ENCODE assay signal across 8 cellular contexts in genomic region chrX:68831405-68832100, GRCh38. TPM values are rescaled to one million over a fixed set of nuclear protein-coding genes. Genes with fewer than 3 reads are reported as not detected.
DNase-seq lines count a peak whose midpoint lies in the region; ATAC-seq and TF ChIP-seq lines count a peak whose summit lies in the region.

No MANE protein-coding gene starts in this region.

- DNase-seq in CD4-positive, alpha-beta T cell, result no peak
- DNase-seq in Peyer's patch (peak in 1 of 3 donors; percentile 2), epithelial cell of proximal tubule (ENCODE audit: low read depth) (no peak), Ammon's horn (ENCODE audit: low spot score) (no peak), HuH-7.5 (ENCODE audit: low spot score) (no peak)
- DNase-seq in stimulated activated CD4-positive, alpha-beta T cell treated with anti-CD3 and anti-CD28 coated beads, Interleukin-4, amount 100 ng/mL, for 4 hours, result no peak

- H3K4me3 ChIP-seq in Peyer's patch, result peak overlapping the region in 3 of 4 donors; percentile 67 to 89 (median 80)
- H3K4me3 ChIP-seq in epithelial cell of proximal tubule (ENCODE audit: low read depth, low read length), result peak overlapping the region; percentile 73
- H3K4me3 ChIP-seq in neuron (ENCODE audit: low read length), result peak overlapping the region; percentile 84

- peaks cover 5% of the 10 kb centered on the region for H3K36me3 Mint-ChIP-seq in CD4-positive, alpha-beta T cell (ENCODE audit: low read depth)

- peaks cover 0 to 19% (median 0%) of the 10 kb centered on the region in 4 donors for H3K4me1 ChIP-seq in Peyer's patch
- peaks cover 41% of the 10 kb centered on the region for H3K4me1 ChIP-seq in neuron (ENCODE audit: insufficient read depth, low read length)

- no peaks in the 10 kb centered on the region for H3K9me3 Mint-ChIP-seq in CD4-positive, alpha-beta T cell

- peaks cover 23% of the 10 kb centered on the region for H3K4me1 Mint-ChIP-seq in CD4-positive, alpha-beta T cell (ENCODE audit: low read depth)

- no peak overlapping the region for H2AFZ ChIP-seq in neuron (ENCODE audit: low read depth, low read length)

- TF ChIP-seq POLR2A in Peyer's patch (IDR thresholded peaks at IDR 0.05), result no peak

- H3K27me3 ChIP-seq in CD4-positive, alpha-beta T cell (ENCODE audit: control insufficient read depth, insufficient read depth, low read length), result no peaks in the 10 kb centered on the region
- H3K27me3 ChIP-seq in Peyer's patch (no peaks in the 10 kb centered on the region), neuron (ENCODE audit: insufficient read depth, low read length) (peaks cover under 1% of the 10 kb centered on the region)

- TF ChIP-seq CTCF in CD4-positive, alpha-beta T cell (IDR thresholded peaks at IDR 0.05), result no peak
- TF ChIP-seq CTCF in Peyer's patch (IDR thresholded peaks at IDR 0.05) (no peak), epithelial cell of proximal tubule (conservative IDR thresholded peaks at IDR 0.05; ENCODE audit: low read depth, low read length) (no peak)

- H3K27me3 Mint-ChIP-seq in CD4-positive, alpha-beta T cell, result no peaks in the 10 kb centered on the region

- CTCF ChIA-PET in CD4-positive, alpha-beta T cell (lab: Charles Lee), result no interaction called here

- peak overlapping the region; percentile 80 for H3K4me3 Mint-ChIP-seq in CD4-positive, alpha-beta T cell

- intact Hi-C loops in CD4-positive, alpha-beta T cell (cut with DNase I, micrococcal nuclease), result no loop called here

- H3K36me3 ChIP-seq in Peyer's patch, result no peaks in the 10 kb centered on the region
- H3K36me3 ChIP-seq in neuron (ENCODE audit: insufficient read depth, low read length), result no peaks in the 10 kb centered on the region

- no peak for ATAC-seq in CD4-positive, alpha-beta T cell (ENCODE audit: poor library complexity)
- ATAC-seq in HG03196 (IDR thresholded peaks at IDR 0.05; ENCODE audit: unreplicated experiment), result no peak

- H3K9me3 ChIP-seq in CD4-positive, alpha-beta T cell (ENCODE audit: control insufficient read depth, low read length), result no peaks in the 10 kb centered on the region
- H3K9me3 ChIP-seq in Peyer's patch, result no peaks in the 10 kb centered on the region
- H3K9me3 ChIP-seq in neuron (ENCODE audit: low read length), result no peaks in the 10 kb centered on the region

- no peak overlapping the region for H3K27ac Mint-ChIP-seq in CD4-positive, alpha-beta T cell

- POLR2A ChIA-PET in CD4-positive, alpha-beta T cell (lab: Charles Lee), result no interaction called here

- no peak overlapping the region for H3K27ac ChIP-seq in CD4-positive, alpha-beta T cell (ENCODE audit: low read depth, low read length)
- peak overlapping the region in 3 of 4 donors; percentile 84 to 91 (median 89) for H3K27ac ChIP-seq in Peyer's patch

RNA-seq across cellular contexts. Expression of gene EFNB1, which starts 2.7 kb away (rescaled TPM):
- total RNA-seq in CD4-positive, alpha-beta T cell, result 1 to 10 TPM; 2.9 to 3.1 TPM
- total RNA-seq in Peyer's patch (10 to 100 TPM; 19.0 to 77.6 (median 55.3) TPM), epithelial cell of proximal tubule (23.7 and 44.1 TPM in 2 replicates)
